In the genomic region with DNA sequence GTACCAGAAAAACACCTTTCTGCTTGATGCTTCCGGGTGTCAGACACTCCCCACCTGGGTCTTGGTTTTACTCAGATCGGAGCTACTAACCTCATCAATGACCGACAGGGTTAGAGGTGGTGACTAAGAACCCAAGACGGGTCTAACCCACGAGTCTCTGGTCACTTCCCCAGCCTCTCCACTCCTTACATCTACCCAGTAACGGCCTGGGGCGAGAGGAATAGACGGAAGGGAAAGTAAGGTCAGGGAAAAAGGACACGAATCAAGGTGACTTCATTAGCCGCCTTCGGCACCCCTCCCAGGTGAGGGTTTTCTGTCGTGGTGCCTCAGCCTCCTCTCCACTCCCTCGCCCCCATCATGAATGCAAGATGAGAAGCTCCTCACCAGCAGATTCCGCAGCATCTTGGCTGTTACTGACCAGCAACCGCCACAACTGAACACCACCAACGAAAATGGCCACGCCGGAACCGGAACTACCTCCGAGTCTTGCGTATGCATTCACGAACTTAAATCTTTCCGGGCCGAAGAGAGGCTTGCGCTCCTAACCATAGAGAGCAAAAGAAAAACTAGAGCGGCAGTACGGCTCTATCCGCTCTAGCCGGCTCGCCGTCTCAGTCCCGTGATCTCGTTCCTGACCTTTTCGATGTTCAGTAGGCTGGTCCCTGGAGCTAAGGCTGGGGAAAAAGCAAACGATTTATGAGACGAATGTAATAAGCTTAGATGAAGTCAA, we compare ENCODE assay signal across 1 cellular context.
TF ChIP-seq lines count a peak whose summit lies in the region.

A gene with protein sequence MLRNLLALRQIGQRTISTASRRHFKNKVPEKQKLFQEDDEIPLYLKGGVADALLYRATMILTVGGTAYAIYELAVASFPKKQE (minus strand): TSS at position 469 of the 730 bp plus-strand sequence. CDS start 67 bp downstream, at position 402.

TF ChIP-seq in HepG2, 621 proteins besides CTCF, POLR2A, EP300 and RAD21 (continued from another document and continues in another):
- TF ChIP-seq ZNF75D (CRISPR knock-in tag; IDR thresholded peaks at IDR 0.05; ENCODE audit: borderline replicate concordance) (no peak), ZNF777 (CRISPR knock-in tag; IDR thresholded peaks at IDR 0.05) (no peak), ZNF451 (CRISPR knock-in tag; IDR thresholded peaks at IDR 0.05) (no peak), RFX1 (IDR thresholded peaks at IDR 0.05) (no peak), HOXD1 (CRISPR knock-in tag; IDR thresholded peaks at IDR 0.05) (no peak), ZNF790 (CRISPR knock-in tag; IDR thresholded peaks at IDR 0.05; ENCODE audit: borderline replicate concordance) (no peak), LCORL (IDR thresholded peaks at IDR 0.05) (no peak), LCORL (CRISPR knock-in tag; IDR thresholded peaks at IDR 0.05) (peak; percentile 75), KLF12 (CRISPR knock-in tag; IDR thresholded peaks at IDR 0.05; ENCODE audit: borderline replicate concordance) (no peak; the same call in 1 of the 2 replicates), JUN (CRISPR knock-in tag; IDR thresholded peaks at IDR 0.05) (no peak), TAF1 (CRISPR knock-in tag; IDR thresholded peaks at IDR 0.05) (peak; percentile 85), ZNF496 (CRISPR knock-in tag; IDR thresholded peaks at IDR 0.05; ENCODE audit: insufficient replicate concordance) (no peak), POLR2G (IDR thresholded peaks at IDR 0.05; ENCODE audit: low read depth, low read length) (peak; percentile 97), SMAD3 (CRISPR knock-in tag; IDR thresholded peaks at IDR 0.05) (peak; percentile 70; the same call in 1 of the 2 replicates), ZNF615 (CRISPR knock-in tag; IDR thresholded peaks at IDR 0.05; ENCODE audit: borderline replicate concordance) (no peak), NAIF1 (CRISPR knock-in tag; IDR thresholded peaks at IDR 0.05; ENCODE audit: borderline replicate concordance) (peak; percentile 88), MATR3 (CRISPR knock-in tag; IDR thresholded peaks at IDR 0.05) (no peak), ZNF350 (CRISPR knock-in tag; IDR thresholded peaks at IDR 0.05; ENCODE audit: borderline replicate concordance, low read depth) (peak; percentile 92), HMG20A (CRISPR knock-in tag; IDR thresholded peaks at IDR 0.05; ENCODE audit: borderline replicate concordance) (no peak; the same call in 1 of the 2 replicates), TBX3 (IDR thresholded peaks at IDR 0.05; ENCODE audit: borderline replicate concordance) (no peak), PAF1 (CRISPR knock-in tag; IDR thresholded peaks at IDR 0.05) (no peak), SOX6 (IDR thresholded peaks at IDR 0.05) (no peak), SOX6 (CRISPR knock-in tag; IDR thresholded peaks at IDR 0.05) (peak; percentile 76), MEIS1 (CRISPR knock-in tag; IDR thresholded peaks at IDR 0.05; ENCODE audit: borderline replicate concordance) (no peak), HCFC1 (IDR thresholded peaks at IDR 0.05; ENCODE audit: low read depth, low read length) (peak; percentile 56), ZNF30 (CRISPR knock-in tag; IDR thresholded peaks at IDR 0.05) (no peak), ZNF224 (CRISPR knock-in tag; IDR thresholded peaks at IDR 0.05) (no peak), SOX13 (IDR thresholded peaks at IDR 0.05) (0 out of 2 replicates have a peak, but pooled peaks have one; percentile 18), SOX13 (CRISPR knock-in tag; conservative IDR thresholded peaks at IDR 0.05 in 1 of 2, IDR thresholded peaks at IDR 0.05 in 1 of 2) (peak in 1 of 2 experiments; percentile 45; a peak in 1 of 4 replicates), ELF3 (CRISPR knock-in tag; IDR thresholded peaks at IDR 0.05) (peak; percentile 93; the same call in 1 of the 2 replicates), CENPT (CRISPR knock-in tag; IDR thresholded peaks at IDR 0.05; ENCODE audit: low read depth) (no peak), ZNF564 (CRISPR knock-in tag; IDR thresholded peaks at IDR 0.05) (peak; percentile 79; the same call in 1 of the 2 replicates), ZSCAN22 (CRISPR knock-in tag; IDR thresholded peaks at IDR 0.05) (no peak), RCOR2 (CRISPR knock-in tag; IDR thresholded peaks at IDR 0.05) (no peak), RELA (CRISPR knock-in tag; IDR thresholded peaks at IDR 0.05) (no peak; the same call in 1 of the 2 replicates), ZNF296 (CRISPR knock-in tag; conservative IDR thresholded peaks at IDR 0.05) (no peak), ZNF253 (CRISPR knock-in tag; IDR thresholded peaks at IDR 0.05; ENCODE audit: borderline replicate concordance) (no peak), PHF8 (CRISPR knock-in tag; IDR thresholded peaks at IDR 0.05) (peak; percentile 86), SRSF4 (IDR thresholded peaks at IDR 0.05; ENCODE audit: low read depth, low read length, poor library complexity, severe bottlenecking) (no peak), ZNF670 (CRISPR knock-in tag; IDR thresholded peaks at IDR 0.05; ENCODE audit: borderline replicate concordance) (peak; percentile 51; the same call in 1 of the 2 replicates), ZFP62 (CRISPR knock-in tag; IDR thresholded peaks at IDR 0.05) (no peak), KAT2B (IDR thresholded peaks at IDR 0.05; ENCODE audit: borderline replicate concordance, low read depth, low read length) (no peak), BRCA1 (CRISPR knock-in tag; IDR thresholded peaks at IDR 0.05) (no peak), GABPB1 (CRISPR knock-in tag; IDR thresholded peaks at IDR 0.05) (peak; percentile 96)
- TF ChIP-seq, protein P1, sequence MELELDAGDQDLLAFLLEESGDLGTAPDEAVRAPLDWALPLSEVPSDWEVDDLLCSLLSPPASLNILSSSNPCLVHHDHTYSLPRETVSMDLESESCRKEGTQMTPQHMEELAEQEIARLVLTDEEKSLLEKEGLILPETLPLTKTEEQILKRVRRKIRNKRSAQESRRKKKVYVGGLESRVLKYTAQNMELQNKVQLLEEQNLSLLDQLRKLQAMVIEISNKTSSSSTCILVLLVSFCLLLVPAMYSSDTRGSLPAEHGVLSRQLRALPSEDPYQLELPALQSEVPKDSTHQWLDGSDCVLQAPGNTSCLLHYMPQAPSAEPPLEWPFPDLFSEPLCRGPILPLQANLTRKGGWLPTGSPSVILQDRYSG (CRISPR knock-in tag; IDR thresholded peaks at IDR 0.05) = no peak
- TF ChIP-seq, protein P2, sequence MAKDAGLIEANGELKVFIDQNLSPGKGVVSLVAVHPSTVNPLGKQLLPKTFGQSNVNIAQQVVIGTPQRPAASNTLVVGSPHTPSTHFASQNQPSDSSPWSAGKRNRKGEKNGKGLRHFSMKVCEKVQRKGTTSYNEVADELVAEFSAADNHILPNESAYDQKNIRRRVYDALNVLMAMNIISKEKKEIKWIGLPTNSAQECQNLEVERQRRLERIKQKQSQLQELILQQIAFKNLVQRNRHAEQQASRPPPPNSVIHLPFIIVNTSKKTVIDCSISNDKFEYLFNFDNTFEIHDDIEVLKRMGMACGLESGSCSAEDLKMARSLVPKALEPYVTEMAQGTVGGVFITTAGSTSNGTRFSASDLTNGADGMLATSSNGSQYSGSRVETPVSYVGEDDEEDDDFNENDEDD (CRISPR knock-in tag; IDR thresholded peaks at IDR 0.05; ENCODE audit: borderline replicate concordance) = peak; percentile 60; the same call in 1 of the 2 replicates
- TF ChIP-seq, protein P3, sequence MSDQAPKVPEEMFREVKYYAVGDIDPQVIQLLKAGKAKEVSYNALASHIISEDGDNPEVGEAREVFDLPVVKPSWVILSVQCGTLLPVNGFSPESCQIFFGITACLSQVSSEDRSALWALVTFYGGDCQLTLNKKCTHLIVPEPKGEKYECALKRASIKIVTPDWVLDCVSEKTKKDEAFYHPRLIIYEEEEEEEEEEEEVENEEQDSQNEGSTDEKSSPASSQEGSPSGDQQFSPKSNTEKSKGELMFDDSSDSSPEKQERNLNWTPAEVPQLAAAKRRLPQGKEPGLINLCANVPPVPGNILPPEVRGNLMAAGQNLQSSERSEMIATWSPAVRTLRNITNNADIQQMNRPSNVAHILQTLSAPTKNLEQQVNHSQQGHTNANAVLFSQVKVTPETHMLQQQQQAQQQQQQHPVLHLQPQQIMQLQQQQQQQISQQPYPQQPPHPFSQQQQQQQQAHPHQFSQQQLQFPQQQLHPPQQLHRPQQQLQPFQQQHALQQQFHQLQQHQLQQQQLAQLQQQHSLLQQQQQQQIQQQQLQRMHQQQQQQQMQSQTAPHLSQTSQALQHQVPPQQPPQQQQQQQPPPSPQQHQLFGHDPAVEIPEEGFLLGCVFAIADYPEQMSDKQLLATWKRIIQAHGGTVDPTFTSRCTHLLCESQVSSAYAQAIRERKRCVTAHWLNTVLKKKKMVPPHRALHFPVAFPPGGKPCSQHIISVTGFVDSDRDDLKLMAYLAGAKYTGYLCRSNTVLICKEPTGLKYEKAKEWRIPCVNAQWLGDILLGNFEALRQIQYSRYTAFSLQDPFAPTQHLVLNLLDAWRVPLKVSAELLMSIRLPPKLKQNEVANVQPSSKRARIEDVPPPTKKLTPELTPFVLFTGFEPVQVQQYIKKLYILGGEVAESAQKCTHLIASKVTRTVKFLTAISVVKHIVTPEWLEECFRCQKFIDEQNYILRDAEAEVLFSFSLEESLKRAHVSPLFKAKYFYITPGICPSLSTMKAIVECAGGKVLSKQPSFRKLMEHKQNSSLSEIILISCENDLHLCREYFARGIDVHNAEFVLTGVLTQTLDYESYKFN (CRISPR knock-in tag; conservative IDR thresholded peaks at IDR 0.05) = peak; percentile 41; the same call in 1 of the 2 replicates
- TF ChIP-seq, protein P4, sequence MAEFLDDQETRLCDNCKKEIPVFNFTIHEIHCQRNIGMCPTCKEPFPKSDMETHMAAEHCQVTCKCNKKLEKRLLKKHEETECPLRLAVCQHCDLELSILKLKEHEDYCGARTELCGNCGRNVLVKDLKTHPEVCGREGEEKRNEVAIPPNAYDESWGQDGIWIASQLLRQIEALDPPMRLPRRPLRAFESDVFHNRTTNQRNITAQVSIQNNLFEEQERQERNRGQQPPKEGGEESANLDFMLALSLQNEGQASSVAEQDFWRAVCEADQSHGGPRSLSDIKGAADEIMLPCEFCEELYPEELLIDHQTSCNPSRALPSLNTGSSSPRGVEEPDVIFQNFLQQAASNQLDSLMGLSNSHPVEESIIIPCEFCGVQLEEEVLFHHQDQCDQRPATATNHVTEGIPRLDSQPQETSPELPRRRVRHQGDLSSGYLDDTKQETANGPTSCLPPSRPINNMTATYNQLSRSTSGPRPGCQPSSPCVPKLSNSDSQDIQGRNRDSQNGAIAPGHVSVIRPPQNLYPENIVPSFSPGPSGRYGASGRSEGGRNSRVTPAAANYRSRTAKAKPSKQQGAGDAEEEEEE (CRISPR knock-in tag; IDR thresholded peaks at IDR 0.05; ENCODE audit: borderline replicate concordance) = no peak
- TF ChIP-seq, protein P5, sequence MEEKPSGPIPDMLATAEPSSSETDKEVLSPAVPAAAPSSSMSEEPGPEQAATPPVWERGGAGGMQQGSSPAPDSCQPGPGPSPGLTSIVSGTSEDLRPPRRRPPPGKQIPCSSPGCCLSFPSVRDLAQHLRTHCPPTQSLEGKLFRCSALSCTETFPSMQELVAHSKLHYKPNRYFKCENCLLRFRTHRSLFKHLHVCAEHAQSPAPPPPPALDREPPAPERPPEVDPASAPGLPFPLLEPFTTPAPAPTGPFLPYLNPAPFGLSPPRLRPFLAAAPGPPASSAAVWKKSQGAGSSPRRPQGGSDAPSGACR (CRISPR knock-in tag; IDR thresholded peaks at IDR 0.05) = peak; percentile 85; the same call in 1 of the 2 replicates
- TF ChIP-seq, protein P6, sequence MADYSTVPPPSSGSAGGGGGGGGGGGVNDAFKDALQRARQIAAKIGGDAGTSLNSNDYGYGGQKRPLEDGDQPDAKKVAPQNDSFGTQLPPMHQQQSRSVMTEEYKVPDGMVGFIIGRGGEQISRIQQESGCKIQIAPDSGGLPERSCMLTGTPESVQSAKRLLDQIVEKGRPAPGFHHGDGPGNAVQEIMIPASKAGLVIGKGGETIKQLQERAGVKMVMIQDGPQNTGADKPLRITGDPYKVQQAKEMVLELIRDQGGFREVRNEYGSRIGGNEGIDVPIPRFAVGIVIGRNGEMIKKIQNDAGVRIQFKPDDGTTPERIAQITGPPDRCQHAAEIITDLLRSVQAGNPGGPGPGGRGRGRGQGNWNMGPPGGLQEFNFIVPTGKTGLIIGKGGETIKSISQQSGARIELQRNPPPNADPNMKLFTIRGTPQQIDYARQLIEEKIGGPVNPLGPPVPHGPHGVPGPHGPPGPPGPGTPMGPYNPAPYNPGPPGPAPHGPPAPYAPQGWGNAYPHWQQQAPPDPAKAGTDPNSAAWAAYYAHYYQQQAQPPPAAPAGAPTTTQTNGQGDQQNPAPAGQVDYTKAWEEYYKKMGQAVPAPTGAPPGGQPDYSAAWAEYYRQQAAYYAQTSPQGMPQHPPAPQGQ (CRISPR knock-in tag; IDR thresholded peaks at IDR 0.05; ENCODE audit: borderline replicate concordance) = no peak
- TF ChIP-seq, protein P7, sequence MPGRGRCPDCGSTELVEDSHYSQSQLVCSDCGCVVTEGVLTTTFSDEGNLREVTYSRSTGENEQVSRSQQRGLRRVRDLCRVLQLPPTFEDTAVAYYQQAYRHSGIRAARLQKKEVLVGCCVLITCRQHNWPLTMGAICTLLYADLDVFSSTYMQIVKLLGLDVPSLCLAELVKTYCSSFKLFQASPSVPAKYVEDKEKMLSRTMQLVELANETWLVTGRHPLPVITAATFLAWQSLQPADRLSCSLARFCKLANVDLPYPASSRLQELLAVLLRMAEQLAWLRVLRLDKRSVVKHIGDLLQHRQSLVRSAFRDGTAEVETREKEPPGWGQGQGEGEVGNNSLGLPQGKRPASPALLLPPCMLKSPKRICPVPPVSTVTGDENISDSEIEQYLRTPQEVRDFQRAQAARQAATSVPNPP (CRISPR knock-in tag; IDR thresholded peaks at IDR 0.05) = no peak
- TF ChIP-seq, protein P8, sequence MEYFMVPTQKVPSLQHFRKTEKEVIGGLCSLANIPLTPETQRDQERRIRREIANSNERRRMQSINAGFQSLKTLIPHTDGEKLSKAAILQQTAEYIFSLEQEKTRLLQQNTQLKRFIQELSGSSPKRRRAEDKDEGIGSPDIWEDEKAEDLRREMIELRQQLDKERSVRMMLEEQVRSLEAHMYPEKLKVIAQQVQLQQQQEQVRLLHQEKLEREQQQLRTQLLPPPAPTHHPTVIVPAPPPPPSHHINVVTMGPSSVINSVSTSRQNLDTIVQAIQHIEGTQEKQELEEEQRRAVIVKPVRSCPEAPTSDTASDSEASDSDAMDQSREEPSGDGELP (IDR thresholded peaks at IDR 0.05; ENCODE audit: borderline replicate concordance, low read depth) = no peak
- TF ChIP-seq, protein P9, sequence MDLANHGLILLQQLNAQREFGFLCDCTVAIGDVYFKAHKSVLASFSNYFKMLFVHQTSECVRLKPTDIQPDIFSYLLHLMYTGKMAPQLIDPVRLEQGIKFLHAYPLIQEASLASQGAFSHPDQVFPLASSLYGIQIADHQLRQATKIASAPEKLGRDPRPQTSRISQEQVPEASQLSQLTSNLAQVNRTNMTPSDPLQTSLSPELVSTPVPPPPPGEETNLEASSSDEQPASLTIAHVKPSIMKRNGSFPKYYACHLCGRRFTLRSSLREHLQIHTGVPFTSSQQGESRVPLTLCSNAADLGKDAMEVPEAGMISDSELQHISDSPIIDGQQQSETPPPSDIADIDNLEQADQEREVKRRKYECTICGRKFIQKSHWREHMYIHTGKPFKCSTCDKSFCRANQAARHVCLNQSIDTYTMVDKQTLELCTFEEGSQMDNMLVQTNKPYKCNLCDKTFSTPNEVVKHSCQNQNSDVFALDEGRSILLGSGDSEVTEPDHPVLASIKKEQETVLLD (CRISPR knock-in tag; IDR thresholded peaks at IDR 0.05; ENCODE audit: low read depth) = 0 out of 2 replicates have a peak, but pooled peaks have one; percentile 52
